8 cellular contexts compared by ENCODE assay signal in the genomic region with DNA sequence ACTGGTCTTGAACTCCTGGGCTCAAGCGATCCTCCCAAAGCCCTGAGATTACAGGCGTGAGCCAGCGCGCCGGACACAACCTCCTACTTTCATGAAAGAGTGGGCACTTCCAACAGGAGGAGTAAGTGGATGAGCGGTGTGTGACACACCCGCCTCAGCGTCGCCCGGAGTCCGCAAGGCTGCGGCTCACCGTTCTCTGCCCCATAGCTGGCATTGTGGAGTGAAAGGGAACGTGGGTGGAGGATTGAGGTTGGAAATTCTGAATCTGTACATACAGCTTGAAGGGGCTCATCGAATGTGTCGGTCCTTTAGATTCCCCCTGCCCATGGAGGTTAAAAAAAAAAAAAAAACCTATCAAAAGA. TPM values are rescaled to one million over a fixed set of nuclear protein-coding genes. Genes with fewer than 3 reads are reported as not detected.
DNase-seq lines count a peak whose midpoint lies in the region; ATAC-seq, FAIRE-seq and TF ChIP-seq lines count a peak whose summit lies in the region.

No MANE protein-coding gene starts in this region.

- peak; percentile 44 for ATAC-seq in GM18517 (IDR thresholded peaks at IDR 0.05; ENCODE audit: unreplicated experiment)
- peak; percentile 28 for ATAC-seq in HG02759 (IDR thresholded peaks at IDR 0.05; ENCODE audit: unreplicated experiment)

- H2AFZ ChIP-seq in keratinocyte (ENCODE audit: control insufficient read depth, low read length): peak overlapping the region; percentile 61

- H3K9me1 ChIP-seq in keratinocyte (ENCODE audit: control insufficient read depth, extremely low read depth, insufficient read depth, low read length): no peaks in the 10 kb centered on the region

- dilution Hi-C loops in keratinocyte (cut with MboI; ENCODE audit: extremely low pct_ligation_motif_present, low sequenced_read_pairs): no loop called here

- no peak for TF ChIP-seq CTCF in keratinocyte (optimal IDR thresholded peaks at IDR 0.05 in 1 of 3, IDR thresholded peaks at IDR 0.05 in 1 of 3, conservative IDR thresholded peaks at IDR 0.05 in 1 of 3; ENCODE audit: extremely low read depth in 1 of 3, insufficient read depth in 2 of 3, low read length in 3 of 3)

- peaks cover 5% of the 10 kb centered on the region for H3K4me1 ChIP-seq in NT2/D1 (ENCODE audit: insufficient read depth, insufficient read length)
- H3K4me1 ChIP-seq in keratinocyte (ENCODE audit: control insufficient read depth, extremely low read depth, insufficient read depth, low read length): peaks cover 45% of the 10 kb centered on the region

- H3K36me3 ChIP-seq in NT2/D1 (ENCODE audit: insufficient read depth, insufficient read length, low read length): peaks cover 3% of the 10 kb centered on the region
- H3K36me3 ChIP-seq in keratinocyte (ENCODE audit: control insufficient read depth in 2 of 2, extremely low read depth in 1 of 2, insufficient read depth in 2 of 2, low read length in 2 of 2): peaks cover 0 to 3% of the 10 kb centered on the region in 2 experiments

- no peaks in the 10 kb centered on the region for H4K20me1 ChIP-seq in keratinocyte (ENCODE audit: control insufficient read depth, extremely low read depth, insufficient read depth, low read length)

- no peaks in the 10 kb centered on the region for H3K79me2 ChIP-seq in keratinocyte (ENCODE audit: control insufficient read depth, insufficient read depth, low read length)

- H3K4me2 ChIP-seq in keratinocyte (ENCODE audit: control insufficient read depth, extremely low read depth, insufficient read depth, low read depth, low read length): peak overlapping the region; percentile 81

- no peak for TF ChIP-seq POLR2A in erythroblast (IDR thresholded peaks at IDR 0.05; ENCODE audit: low read length)

- no peak for FAIRE-seq in keratinocyte (lab: Jason Lieb, UNC)

- H3K9ac ChIP-seq in NT2/D1 (ENCODE audit: insufficient read length, low read depth) (peak overlapping the region; percentile 82), keratinocyte (ENCODE audit: control insufficient read depth, extremely low read depth, insufficient read depth, low read length) (peak overlapping the region; percentile 54)

- H3K27me3 ChIP-seq in NT2/D1 (ENCODE audit: insufficient read depth, insufficient read length) (peaks cover 3% of the 10 kb centered on the region), keratinocyte (ENCODE audit: control insufficient read depth, extremely low read depth, insufficient read depth, low read length) (no peaks in the 10 kb centered on the region)

- no peaks in the 10 kb centered on the region for H3K9me3 ChIP-seq in NT2/D1 (ENCODE audit: insufficient read depth, low read length)
- H3K9me3 ChIP-seq in keratinocyte (ENCODE audit: control insufficient read depth, low read depth, low read length): no peaks in the 10 kb centered on the region

- peak overlapping the region; percentile 71 for H3K4me3 ChIP-seq in NT2/D1 (ENCODE audit: insufficient read length, low read depth)
- peak overlapping the region; percentile 39 to 65 (median 54) for H3K4me3 ChIP-seq in keratinocyte (ENCODE audit: control insufficient read depth in 2 of 3, extremely low read depth in 1 of 3, insufficient read depth in 2 of 3, low read depth in 1 of 3, low read length in 3 of 3)

- DNase-seq in NT2/D1 (ENCODE audit: low read depth, low spot score) (no peak), amniotic epithelial cell (ENCODE audit: low read depth) (peak; percentile 20), keratinocyte (ENCODE audit: low read depth, low spot score) (no peak), AG08396 (ENCODE audit: low spot score) (no peak), erythroblast (lab: John Stamatoyannopoulos, UW) (no peak)
- peak; percentile 78 for DNase-seq in stimulated activated CD4-positive, alpha-beta T cell treated with anti-CD3 and anti-CD28 coated beads, Interleukin-15, amount 100 ng/mL, for 24 hours

- H3K27ac ChIP-seq in keratinocyte (ENCODE audit: control insufficient read depth, insufficient read depth, low read length): no peak overlapping the region

RNA-seq across cellular contexts. Expression of gene PRXL2A, which starts 0.5 kb away (rescaled TPM):
- polyA plus RNA-seq in keratinocyte: 50.2 to 71.6 TPM (median 53.3 TPM) in 3 replicates
- polyA plus RNA-seq in keratinocyte (2011; ENCODE audit: low read depth): 28.2 TPM
- 40.1 and 45.4 TPM in 2 replicates for polyA plus RNA-seq in keratinocyte (2011; cell fraction: cytosol; rRNA removed)
- polyA plus RNA-seq in keratinocyte (2011; cell fraction: nucleus; rRNA removed): 39.3 and 51.0 TPM in 2 replicates
- 36.5 and 39.4 TPM in 2 replicates for polyA plus RNA-seq in keratinocyte (2012; ENCODE audit: low replicate concordance)
- polyA minus RNA-seq in keratinocyte: 7.6 to 27.0 TPM (median 20.6 TPM) in 3 replicates
- polyA minus RNA-seq in keratinocyte (2011; cell fraction: cytosol; rRNA and poly(A)+ RNA removed): 16.5 TPM
- polyA minus RNA-seq in keratinocyte (2011; cell fraction: nucleus; rRNA and poly(A)+ RNA removed): 11.3 and 24.3 TPM in 2 replicates

RNA-seq across cellular contexts. Expression of gene TSPAN14, which starts 46.3 kb away (rescaled TPM):
- 71.1 to 191 TPM (median 87.0 TPM) in 3 replicates for polyA plus RNA-seq in keratinocyte
- 24.8 TPM for polyA plus RNA-seq in keratinocyte (2011; ENCODE audit: low read depth)
- polyA plus RNA-seq in keratinocyte (2011; cell fraction: cytosol; rRNA removed): 64.9 and 73.6 TPM in 2 replicates
- 286 and 296 TPM in 2 replicates for polyA plus RNA-seq in keratinocyte (2011; cell fraction: nucleus; rRNA removed)
- polyA plus RNA-seq in keratinocyte (2012; ENCODE audit: low replicate concordance): 89.0 and 143 TPM in 2 replicates
- polyA minus RNA-seq in keratinocyte: 94.5 to 356 TPM (median 124 TPM) in 3 replicates
- 73.1 TPM for polyA minus RNA-seq in keratinocyte (2011; cell fraction: cytosol; rRNA and poly(A)+ RNA removed)
- 118 and 190 TPM in 2 replicates for polyA minus RNA-seq in keratinocyte (2011; cell fraction: nucleus; rRNA and poly(A)+ RNA removed)

RNA-seq across cellular contexts. Expression of gene DYDC2, which starts 51.2 kb away (rescaled TPM):
- polyA plus RNA-seq in keratinocyte: not detected in 3 replicates
- polyA plus RNA-seq in keratinocyte (2011; ENCODE audit: low read depth): not detected
- 0.19 TPM in 1 of 2 replicates, not detected in the other for polyA plus RNA-seq in keratinocyte (2011; cell fraction: cytosol; rRNA removed)
- not detected in 2 replicates for polyA plus RNA-seq in keratinocyte (2011; cell fraction: nucleus; rRNA removed)
- not detected in 2 replicates for polyA plus RNA-seq in keratinocyte (2012; ENCODE audit: low replicate concordance)
- polyA minus RNA-seq in keratinocyte: not detected in 3 replicates
- not detected for polyA minus RNA-seq in keratinocyte (2011; cell fraction: cytosol; rRNA and poly(A)+ RNA removed)
- polyA minus RNA-seq in keratinocyte (2011; cell fraction: nucleus; rRNA and poly(A)+ RNA removed): not detected in 2 replicates

RNA-seq across cellular contexts. Expression of gene DYDC1, which starts 51.3 kb away (rescaled TPM):
- not detected in 3 replicates for polyA plus RNA-seq in keratinocyte
- polyA plus RNA-seq in keratinocyte (2011; ENCODE audit: low read depth): not detected
- not detected in 2 replicates for polyA plus RNA-seq in keratinocyte (2011; cell fraction: cytosol; rRNA removed)
- not detected in 2 replicates for polyA plus RNA-seq in keratinocyte (2011; cell fraction: nucleus; rRNA removed)
- not detected in 2 replicates for polyA plus RNA-seq in keratinocyte (2012; ENCODE audit: low replicate concordance)
- polyA minus RNA-seq in keratinocyte: not detected in 3 replicates
- polyA minus RNA-seq in keratinocyte (2011; cell fraction: cytosol; rRNA and poly(A)+ RNA removed): not detected
- polyA minus RNA-seq in keratinocyte (2011; cell fraction: nucleus; rRNA and poly(A)+ RNA removed): not detected in 2 replicates

Comparison
In these comparisons a context has a peak if more than half of its experiments do, and no peak if none do; other contexts are left out.
1. DNase-seq: peak in amniotic epithelial cell (single experiment) and stimulated activated CD4-positive, alpha-beta T cell treated with anti-CD3 and anti-CD28 coated beads, Interleukin-15, amount 100 ng/mL, for 24 hours (single experiment); none in NT2/D1 (single experiment), keratinocyte (single experiment), AG08396 (single experiment) and erythroblast (0 of 2).